ENCODE assay signal across 20 cellular contexts in the genomic region with DNA sequence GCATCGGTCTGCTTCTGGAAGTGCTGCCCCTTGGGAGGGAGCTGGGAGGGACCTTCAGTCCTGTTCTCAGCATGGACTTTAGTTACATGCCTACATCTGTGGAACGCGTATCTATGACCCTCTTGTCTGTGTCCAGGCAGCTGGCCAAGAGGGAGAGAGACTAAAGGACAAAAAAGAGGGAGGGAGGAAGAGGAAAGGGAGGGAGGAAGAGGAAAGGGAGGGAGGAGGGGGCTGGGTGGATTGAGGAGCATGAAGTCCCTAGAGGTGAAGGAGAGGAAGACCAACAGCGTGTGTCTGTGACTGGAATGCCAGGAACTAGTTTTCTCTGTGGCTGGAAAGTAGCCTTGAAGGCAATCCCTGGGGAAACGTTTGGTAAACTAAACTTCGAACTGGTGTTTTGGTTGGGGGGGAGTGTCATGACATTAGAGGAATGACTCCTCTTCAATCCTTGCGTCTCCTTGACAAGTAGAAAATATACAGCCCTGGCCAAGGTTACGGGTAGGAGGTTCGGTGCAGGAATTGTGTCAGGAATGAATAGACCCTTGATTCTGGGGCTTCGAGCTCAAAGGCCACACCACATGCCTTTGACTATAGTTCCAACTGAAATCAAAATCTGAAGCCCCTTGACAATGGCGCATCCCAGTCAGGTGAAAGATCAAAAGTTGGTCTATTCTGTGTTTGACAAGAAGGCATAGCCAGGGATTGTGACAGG. TPM values are rescaled to one million over a fixed set of nuclear protein-coding genes. Genes with fewer than 3 reads are reported as not detected.
DNase-seq lines count a peak whose midpoint lies in the region; ATAC-seq and TF ChIP-seq lines count a peak whose summit lies in the region.
"Had no signal": no experiment of that assay in that cellular context is flagged by ENCODE, and none has a peak within 500 bp of the region (broad histone marks: within the 10 kb centered on the region; RNA-seq: fewer than 3 reads in every experiment).

No MANE protein-coding gene starts in this region.

- H3K18ac ChIP-seq in neuronal stem cell (ENCODE audit: low read length) = no peak overlapping the region

- no CpG with 5 or more reads among the region's 11 CpGs for WGBS in neuronal stem cell (ENCODE audit: extremely low coverage in 2 of 2, insufficient read length in 2 of 2, insufficient replicate concordance in 1 of 2), 2 donors

- H3K4me3 ChIP-seq in right atrium auricular region (no peak overlapping the region), neural progenitor cell (no peak overlapping the region), Karpas-422 (ENCODE audit: low read length) (no peak overlapping the region), neuronal stem cell (ENCODE audit: low read length in 2 of 2) (no peak overlapping the region)
- H3K4me3 ChIP-seq: A549, ascending aorta, K562, lower lobe of right lung had no signal

- H3K79me1 ChIP-seq in neuronal stem cell (ENCODE audit: low read depth, low read length) = no peaks in the 10 kb centered on the region

- H2AK5ac ChIP-seq in neuronal stem cell (ENCODE audit: low read depth, low read length) = no peak overlapping the region

- no peak overlapping the region for H2BK12ac ChIP-seq in neuronal stem cell (ENCODE audit: low read length)

- no peak overlapping the region for H4K91ac ChIP-seq in neuronal stem cell (ENCODE audit: low read depth, low read length, poor library complexity)

- H3K9me3 ChIP-seq in right atrium auricular region (no peaks in the 10 kb centered on the region), neural progenitor cell (ENCODE audit: low read depth) (no peaks in the 10 kb centered on the region), Karpas-422 (ENCODE audit: low read length) (no peaks in the 10 kb centered on the region), neuronal stem cell (replicated peaks in 1 of 2; ENCODE audit: control insufficient read depth in 2 of 2, insufficient read depth in 1 of 2, low read depth in 1 of 2, low read length in 2 of 2) (no peaks in the 10 kb centered on the region)
- H3K9me3 ChIP-seq: A549, ascending aorta, lower lobe of right lung had no signal

- H3K36me3 Mint-ChIP-seq in neural progenitor cell = no peaks in the 10 kb centered on the region
- H3K36me3 Mint-ChIP-seq: CD14-positive monocyte had no signal

- H2AFZ ChIP-seq in neural progenitor cell (replicated peaks) (peak overlapping the region; percentile 24), Karpas-422 (ENCODE audit: low read length) (no peak overlapping the region), neuronal stem cell (ENCODE audit: low read length) (no peak overlapping the region)

- H3K4me3 Mint-ChIP-seq in neural progenitor cell = no peak overlapping the region
- H3K4me3 Mint-ChIP-seq: activated T-cell treated with anti-CD3 and anti-CD28 coated beads, Interleukin-2, amount 50 U/mL, for 24 hours; CD14-positive monocyte had no signal

- no peak overlapping the region for H3K23ac ChIP-seq in neuronal stem cell (ENCODE audit: low read depth, low read length, poor library complexity)

- DNase-seq in Right ventricle myocardium superior (peak; percentile 77), right atrium auricular region (ENCODE audit: low spot score) (no peak), hippocampal formation (lab: John Stamatoyannopoulos, UW) (peak; percentile 12 to 34), neural progenitor cell (ENCODE audit: low spot score) (peak; percentile 9), Karpas-422 (no peak), NCI-H1694 (lab: John Stamatoyannopoulos, UW) (no peak), neuronal stem cell (ENCODE audit: low spot score) (no peak), NCI-H524 treated with DMSO at 0.1 percent for 48 hours (lab: John Stamatoyannopoulos, UW) (no peak)
- DNase-seq: activated CD4-positive, alpha-beta T cell treated with anti-CD3 and anti-CD28 coated beads, Interleukin-2, amount 50 U/mL, for 48 hours; activated naive CD4-positive, alpha-beta T cell treated with anti-CD3 and anti-CD28 coated beads, Interleukin-2, amount 50 U/mL, for 16 hours; activated T-cell treated with anti-CD3 and anti-CD28 coated beads, Interleukin-2, amount 50 U/mL, for 24 hours; lower lobe of right lung; MV-4-11; NCI-H526; SHP77 treated with DMSO at 0.1 percent for 48 hours; WERI-Rb-1 had no signal

- H3K27ac ChIP-seq in right atrium auricular region (no peak overlapping the region), neural progenitor cell (no peak overlapping the region), Karpas-422 (ENCODE audit: low read length) (no peak overlapping the region), neuronal stem cell (replicated peaks; ENCODE audit: low read length) (no peak overlapping the region)
- H3K27ac ChIP-seq: A549, ascending aorta, lower lobe of right lung, WERI-Rb-1 had no signal

- H3K9ac ChIP-seq in neural progenitor cell = no peak overlapping the region
- H3K9ac ChIP-seq in Karpas-422 (ENCODE audit: low read length) = no peak overlapping the region
- no peak overlapping the region for H3K9ac ChIP-seq in neuronal stem cell (ENCODE audit: low read depth, low read length, poor library complexity)

- no peak for TF ChIP-seq CTCF in right atrium auricular region (IDR thresholded peaks at IDR 0.05)
- TF ChIP-seq CTCF in neural progenitor cell (IDR thresholded peaks at IDR 0.05) = no peak

- no peak overlapping the region for H3K4me2 ChIP-seq in neural progenitor cell
- no peak overlapping the region for H3K4me2 ChIP-seq in Karpas-422 (ENCODE audit: low read depth, low read length, poor library complexity, severe bottlenecking)
- H3K4me2 ChIP-seq in neuronal stem cell (ENCODE audit: insufficient read depth, low read length, poor library complexity, severe bottlenecking) = no peak overlapping the region
- H3K4me2 ChIP-seq: A549 had no signal

- H3K14ac ChIP-seq in neuronal stem cell (ENCODE audit: low read length) = no peak overlapping the region

- peaks cover 4% of the 10 kb centered on the region for H3K9me3 Mint-ChIP-seq in neural progenitor cell
- H3K9me3 Mint-ChIP-seq: activated T-cell treated with anti-CD3 and anti-CD28 coated beads, Interleukin-2, amount 50 U/mL, for 24 hours had no signal

- H3K4ac ChIP-seq in neuronal stem cell (ENCODE audit: low read length) = no peak overlapping the region

- no peak overlapping the region for H2BK15ac ChIP-seq in neuronal stem cell (ENCODE audit: low read length)

- H3K79me2 ChIP-seq in neural progenitor cell (ENCODE audit: low read depth) (no peaks in the 10 kb centered on the region), Karpas-422 (ENCODE audit: low read length) (no peaks in the 10 kb centered on the region)

- H3K27me3 Mint-ChIP-seq in neural progenitor cell (ENCODE audit: insufficient read depth, low read depth) = no peaks in the 10 kb centered on the region

- H3K27ac Mint-ChIP-seq in neural progenitor cell = no peak overlapping the region
- H3K27ac Mint-ChIP-seq: activated T-cell treated with anti-CD3 and anti-CD28 coated beads, Interleukin-2, amount 50 U/mL, for 24 hours; CD14-positive monocyte had no signal

- H3K27me3 ChIP-seq in right atrium auricular region (no peaks in the 10 kb centered on the region), neural progenitor cell (no peaks in the 10 kb centered on the region), Karpas-422 (ENCODE audit: low read length) (no peaks in the 10 kb centered on the region), neuronal stem cell (ENCODE audit: control insufficient read depth in 3 of 3, insufficient read depth in 3 of 3, low read depth in 1 of 3, low read length in 3 of 3) (peaks cover 0 to 2% (median 0%) of the 10 kb centered on the region in 3 experiments)
- H3K27me3 ChIP-seq: ascending aorta had no signal

- intact Hi-C loops in Right ventricle myocardium superior (cut with DNase I) = no loop called here

- H4K8ac ChIP-seq in neuronal stem cell (ENCODE audit: low read depth, low read length) = no peak overlapping the region

- H3K9me2 ChIP-seq in Karpas-422 (replicated peaks; ENCODE audit: insufficient read depth, low read length) = no peaks in the 10 kb centered on the region

- H3K4me1 ChIP-seq in right atrium auricular region (peaks cover 0 to 19% of the 10 kb centered on the region in 2 donors), neural progenitor cell (peaks cover 2% of the 10 kb centered on the region), Karpas-422 (ENCODE audit: low read length) (peaks cover 7% of the 10 kb centered on the region), neuronal stem cell (ENCODE audit: control insufficient read depth in 2 of 2, insufficient read depth in 1 of 2, low read depth in 1 of 2, low read length in 2 of 2) (peaks cover 3 to 8% of the 10 kb centered on the region in 2 donors)
- H3K4me1 ChIP-seq: A549, ascending aorta, lower lobe of right lung had no signal

- H3K36me3 ChIP-seq in right atrium auricular region (no peaks in the 10 kb centered on the region), neural progenitor cell (no peaks in the 10 kb centered on the region), Karpas-422 (ENCODE audit: insufficient read depth, low read length) (no peaks in the 10 kb centered on the region), neuronal stem cell (replicated peaks in 1 of 2; ENCODE audit: control insufficient read depth in 2 of 2, insufficient read depth in 2 of 2, low read length in 2 of 2) (no peaks in the 10 kb centered on the region)
- H3K36me3 ChIP-seq: ascending aorta, lower lobe of right lung, WERI-Rb-1 had no signal

- H4K20me1 ChIP-seq in neural progenitor cell (ENCODE audit: low read depth) (no peaks in the 10 kb centered on the region), Karpas-422 (ENCODE audit: insufficient read depth, low read depth, low read length) (no peaks in the 10 kb centered on the region)

- no peaks in the 10 kb centered on the region for H3F3A ChIP-seq in neural progenitor cell (ENCODE audit: low read depth)

- H2BK120ac ChIP-seq in neuronal stem cell (ENCODE audit: low read depth, low read length) = no peak overlapping the region

- no peak overlapping the region for H2BK5ac ChIP-seq in neuronal stem cell (ENCODE audit: low read length)

- peaks cover 30% of the 10 kb centered on the region for H3K4me1 Mint-ChIP-seq in neural progenitor cell
- H3K4me1 Mint-ChIP-seq: CD14-positive monocyte had no signal

- ATAC-seq in Right ventricle myocardium superior (ENCODE audit: poor library complexity) = peak; percentile 93
- ATAC-seq: A549, K562, lower lobe of right lung had no signal

RNA-seq across cellular contexts. Expression of a gene that starts 52.0 kb away (rescaled TPM):
- 7.3 TPM for total RNA-seq in Right ventricle myocardium superior
- total RNA-seq in right atrium auricular region = 10 to 100 TPM; 10.6 to 16.7 TPM
- total RNA-seq in neural progenitor cell (ENCODE audit: low replicate concordance) = 4.6 and 4.7 TPM in 2 replicates
- total RNA-seq in Karpas-422 (2014; rRNA removed; shearing (Covaris generic); ENCODE audit: low replicate concordance) = 69.0 and 92.4 TPM in 2 replicates
- 10.8 TPM for polyA plus RNA-seq in neuronal stem cell (2013, experiment 1 of 2)
- 11.9 TPM for polyA plus RNA-seq in neuronal stem cell (2013, experiment 2 of 2)

Comparison
In these comparisons a context has a peak if more than half of its experiments do, and no peak if none do; other contexts are left out.
1. DNase-seq: peak in Right ventricle myocardium superior (single experiment), hippocampal formation (2 of 2) and neural progenitor cell (single experiment); none in right atrium auricular region (single experiment), Karpas-422 (single experiment), NCI-H1694 (single experiment), neuronal stem cell (single experiment) and NCI-H524 treated with DMSO at 0.1 percent for 48 hours (single experiment).